In genomic region chr3:152097120-152097519, GRCh38 we compare ENCODE assay signal across 20 cellular contexts.
DNase-seq lines count a peak whose midpoint lies in the region; ATAC-seq and TF ChIP-seq lines count a peak whose summit lies in the region.
"Had no signal": no experiment of that assay in that cellular context is flagged by ENCODE, and none has a peak within 500 bp of the region (broad histone marks: within the 10 kb centered on the region; RNA-seq: fewer than 3 reads in every experiment).

No MANE protein-coding gene starts in this region.

- H3K9me3 ChIP-seq in muscle layer of colon (ENCODE audit: low read length) = no peaks in the 10 kb centered on the region
- H3K9me3 ChIP-seq in thoracic aorta = no peaks in the 10 kb centered on the region
- H3K9me3 ChIP-seq: BE2C, HAP-1 had no signal

- H3K4me1 ChIP-seq in muscle layer of colon (ENCODE audit: insufficient read depth, low read length) (peaks cover 23% of the 10 kb centered on the region), thoracic aorta (ENCODE audit: control insufficient read depth in 1 of 2, low read depth in 2 of 2) (peaks cover 4 to 16% of the 10 kb centered on the region in 2 donors)
- H3K4me1 ChIP-seq: BE2C, HAP-1 had no signal

- H3K27me3 ChIP-seq in muscle layer of colon (ENCODE audit: control insufficient read depth in 1 of 2, insufficient read depth in 2 of 2, low read length in 2 of 2) (no peaks in the 10 kb centered on the region), thoracic aorta (replicated peaks; ENCODE audit: insufficient read depth) (no peaks in the 10 kb centered on the region)

- H3K9me3 Mint-ChIP-seq in activated naive CD4-positive, alpha-beta T cell treated with anti-CD3 and anti-CD28 coated beads, Interleukin-2, amount 10 ng/mL, durations not matched to agents 7 days and 5 days = no peaks in the 10 kb centered on the region

- H3K27me3 Mint-ChIP-seq in activated naive CD4-positive, alpha-beta T cell treated with anti-CD3 and anti-CD28 coated beads, Interleukin-2, amount 10 ng/mL, durations not matched to agents 7 days and 5 days = peaks cover 9% of the 10 kb centered on the region

- CTCF ChIA-PET in RWPE1 (lab: Yijun Ruan, JAX) = interaction anchor here (0.6 kb wide), 1 partner anchor 93 kb away, joined by 3 read pairs; no protein-coding TSS in a partner anchor
- CTCF ChIA-PET in activated naive CD4-positive, alpha-beta T cell treated with anti-CD3 and anti-CD28 coated beads, Interleukin-2, amount 10 ng/mL, durations not matched to agents 7 days and 5 days (lab: Charles Lee) = interaction anchor here (1.1 kb wide), 1 partner anchor 87 kb away, joined by 3 read pairs; no protein-coding TSS in a partner anchor

- H3K9ac ChIP-seq in muscle layer of colon (ENCODE audit: low read length) = no peak overlapping the region

- no peak overlapping the region for H3K4me3 ChIP-seq in epithelial cell of esophagus (ENCODE audit: low read length)
- H3K4me3 ChIP-seq in muscle layer of colon (ENCODE audit: low read depth in 1 of 2, low read length in 2 of 2) = no peak overlapping the region
- H3K4me3 ChIP-seq in thoracic aorta = peak overlapping the region; percentile 25
- H3K4me3 ChIP-seq: HAP-1, K562 had no signal

- no peak for TF ChIP-seq CTCF in RWPE1 (conservative IDR thresholded peaks at IDR 0.05; ENCODE audit: low read depth)
- no peak for TF ChIP-seq CTCF in epithelial cell of esophagus (IDR thresholded peaks at IDR 0.05; ENCODE audit: insufficient read depth, low read depth, low read length, missing control alignments)
- TF ChIP-seq CTCF in thoracic aorta (IDR thresholded peaks at IDR 0.05) = no peak

- peaks cover 9% of the 10 kb centered on the region for H3K4me1 Mint-ChIP-seq in activated naive CD4-positive, alpha-beta T cell treated with anti-CD3 and anti-CD28 coated beads, Interleukin-2, amount 10 ng/mL, durations not matched to agents 7 days and 5 days

- POLR2A ChIA-PET in RWPE1 (lab: Yijun Ruan, JAX; ENCODE audit: low non-redundant PET) = no interaction called here

- ATAC-seq in thoracic aorta (ENCODE audit: insufficient number of reproducible peaks, low FRiP score, low read depth) (no peak), GM18870 (IDR thresholded peaks at IDR 0.05; ENCODE audit: unreplicated experiment) (no peak)
- ATAC-seq: HepG2 had no signal

- DNase-seq in RWPE1 (ENCODE audit: low spot score) = peak; percentile 16
- DNase-seq in epithelial cell of esophagus (ENCODE audit: low read depth) = peak; percentile 81
- DNase-seq in thoracic aorta (ENCODE audit: low spot score) = no peak
- no peak for DNase-seq in NCI-H2029 treated with DMSO at 0.1 percent for 48 hours (lab: John Stamatoyannopoulos, UW)
- DNase-seq in activated naive CD4-positive, alpha-beta T cell treated with anti-CD3 and anti-CD28 coated beads, Interleukin-2, amount 10 ng/mL, durations not matched to agents 7 days and 5 days = no peak
- DNase-seq: BE2C, DMS79, MM.1S, NCI-H1105, NCI-H1694, NCI-H2081 treated with DMSO at 0.1 percent for 48 hours, NCI-H446 treated with DMSO at 0.1 percent for 48 hours, NCI-H526 treated with DMSO at 0.1 percent for 48 hours, OCI-M1, Right ventricle myocardium superior had no signal

- H3K4me3 Mint-ChIP-seq in activated naive CD4-positive, alpha-beta T cell treated with anti-CD3 and anti-CD28 coated beads, Interleukin-2, amount 10 ng/mL, durations not matched to agents 7 days and 5 days = no peak overlapping the region

- H3K36me3 Mint-ChIP-seq in activated naive CD4-positive, alpha-beta T cell treated with anti-CD3 and anti-CD28 coated beads, Interleukin-2, amount 10 ng/mL, durations not matched to agents 7 days and 5 days = no peaks in the 10 kb centered on the region

- H3K27ac ChIP-seq in RWPE1 (no peak overlapping the region), muscle layer of colon (ENCODE audit: low read depth, low read length) (peak overlapping the region; percentile 79), thoracic aorta (no peak overlapping the region)

- no peak overlapping the region for H3K27ac Mint-ChIP-seq in activated naive CD4-positive, alpha-beta T cell treated with anti-CD3 and anti-CD28 coated beads, Interleukin-2, amount 10 ng/mL, durations not matched to agents 7 days and 5 days

- H3K36me3 ChIP-seq in muscle layer of colon (ENCODE audit: insufficient read depth, low read length) (no peaks in the 10 kb centered on the region), thoracic aorta (no peaks in the 10 kb centered on the region)
- H3K36me3 ChIP-seq: BE2C, HAP-1 had no signal

Comparison
In these comparisons a context has a peak if more than half of its experiments do, and no peak if none do; other contexts are left out.
1. DNase-seq: peak in RWPE1 (single experiment) and epithelial cell of esophagus (single experiment); none in thoracic aorta (single experiment), NCI-H2029 treated with DMSO at 0.1 percent for 48 hours (single experiment) and activated naive CD4-positive, alpha-beta T cell treated with anti-CD3 and anti-CD28 coated beads, Interleukin-2, amount 10 ng/mL, durations not matched to agents 7 days and 5 days (single experiment).